ENCODE assay signal across 8 cellular contexts in the genomic region with DNA sequence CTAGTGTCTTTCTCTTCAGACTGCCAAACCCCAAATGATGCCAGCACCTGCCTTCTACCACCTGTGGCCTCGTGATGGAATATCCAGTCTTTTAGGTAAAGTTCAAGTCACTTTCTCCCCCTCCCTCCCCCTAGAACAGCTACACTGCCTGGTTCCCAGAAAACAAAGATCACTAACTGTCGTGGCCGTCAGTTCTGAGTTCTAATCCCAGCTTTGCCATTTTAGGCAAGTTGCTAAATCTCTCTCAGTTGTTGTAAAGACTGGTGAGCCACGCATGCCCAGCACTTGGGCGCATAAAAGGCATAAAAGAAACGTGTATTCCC. TPM values are rescaled to one million over a fixed set of nuclear protein-coding genes. Genes with fewer than 3 reads are reported as not detected.
DNase-seq lines count a peak whose midpoint lies in the region; ATAC-seq, FAIRE-seq and TF ChIP-seq lines count a peak whose summit lies in the region.

No MANE protein-coding gene starts in this region.

- H2BK5ac ChIP-seq in trophoblast cell (ENCODE audit: low read depth, low read length, poor library complexity): peak overlapping the region; percentile 94

- H3K4me1 ChIP-seq in ES-I3 (ENCODE audit: insufficient read depth, low read length) (peaks cover 24% of the 10 kb centered on the region), PC-9 (replicated peaks; ENCODE audit: insufficient read depth) (peaks cover 38% of the 10 kb centered on the region), endothelial cell of umbilical vein (ENCODE audit: control insufficient read depth, extremely low read depth, insufficient read depth, low read length) (peaks cover 31% of the 10 kb centered on the region), trophoblast cell (ENCODE audit: control insufficient read depth in 1 of 2, insufficient read depth in 2 of 2, low read length in 2 of 2) (peaks cover 22 to 24% of the 10 kb centered on the region in 2 experiments)

- no CpG with 5 or more reads among the region's 6 CpGs for WGBS in trophoblast cell (ENCODE audit: extremely low coverage, insufficient coverage, insufficient read length)

- H3K9me2 ChIP-seq in PC-9 (ENCODE audit: insufficient read depth): no peaks in the 10 kb centered on the region

- H3K9ac ChIP-seq in ES-I3 (ENCODE audit: low read depth, low read length): peak overlapping the region; percentile 20; the same call in 1 of the 2 replicates
- H3K9ac ChIP-seq in endothelial cell of umbilical vein (replicated peaks; ENCODE audit: extremely low read depth, insufficient read depth, low read length): peak overlapping the region; percentile 83
- H3K9ac ChIP-seq in trophoblast cell (ENCODE audit: low read length): no peak overlapping the region

- peak overlapping the region; percentile 30 for H3K18ac ChIP-seq in trophoblast cell (ENCODE audit: low read length)

- H3K4me3 ChIP-seq in PC-9 (peak overlapping the region; percentile 27; the same call in 1 of the 2 replicates), endothelial cell of umbilical vein (replicated peaks in 1 of 3; ENCODE audit: insufficient read depth in 1 of 3, low read depth in 1 of 3, low read length in 3 of 3) (no peak overlapping the region), trophoblast cell (ENCODE audit: low read depth, low read length) (no peak overlapping the region)

- peak overlapping the region; percentile 30 for H3K4ac ChIP-seq in trophoblast cell (ENCODE audit: low read depth, low read length)

- peaks cover 20% of the 10 kb centered on the region for H3K79me1 ChIP-seq in trophoblast cell (ENCODE audit: low read length)

- TF ChIP-seq CTCF in PC-9 (conservative IDR thresholded peaks at IDR 0.05) (no peak), endothelial cell of umbilical vein (IDR thresholded peaks at IDR 0.05; ENCODE audit: extremely low read depth in 1 of 2, insufficient read depth in 1 of 2, low read depth in 1 of 2, low read length in 2 of 2) (no peak)

- H3K27me3 ChIP-seq in PC-9 (ENCODE audit: insufficient read depth, low read depth) (no peaks in the 10 kb centered on the region), endothelial cell of umbilical vein (ENCODE audit: control insufficient read depth in 2 of 2, insufficient read depth in 2 of 2, low read length in 2 of 2) (no peaks in the 10 kb centered on the region), trophoblast cell (ENCODE audit: insufficient read depth, low read length) (no peaks in the 10 kb centered on the region)

- intact Hi-C loops in PC-9 (cut with micrococcal nuclease; ENCODE audit: unreplicated experiment) (loop anchor here (1.0 kb wide), 9 partner anchors 12 to 270 kb away; a partner anchor contains a TSS), endothelial cell of umbilical vein (cut with micrococcal nuclease) (loop anchor here (1.0 to 5.0 kb wide), 14 partner anchors 7 to 270 kb away; a partner anchor contains a TSS)

- ATAC-seq in HG03108 (IDR thresholded peaks at IDR 0.05; ENCODE audit: unreplicated experiment): no peak

- peak overlapping the region; percentile 83 for H3K4me2 ChIP-seq in PC-9
- H3K4me2 ChIP-seq in endothelial cell of umbilical vein (ENCODE audit: insufficient read depth, low read length): peak overlapping the region; percentile 35
- peak overlapping the region; percentile 55 for H3K4me2 ChIP-seq in trophoblast cell (ENCODE audit: low read length)

- H2BK12ac ChIP-seq in trophoblast cell (ENCODE audit: low read length): peak overlapping the region; percentile 31

- no peak for DNase-seq in PC-9
- DNase-seq in endothelial cell of umbilical vein (ENCODE audit: low read depth, low spot score): no peak
- DNase-seq in trophoblast cell: no peak
- DNase-seq in NOMO-1 treated with dmso at 0.1 percent for 144 hours (lab: John Stamatoyannopoulos, UW; ENCODE audit: unreplicated experiment): no peak
- no peak for DNase-seq in HCEC 1CT
- DNase-seq in nucleus accumbens (lab: John Stamatoyannopoulos, UW): no peak

- no peaks in the 10 kb centered on the region for H3K36me3 ChIP-seq in ES-I3 (ENCODE audit: insufficient read depth, low read length)
- 0 out of 2 replicates have a peak, but pooled peaks cover 5% of the 10 kb centered on the region for H3K36me3 ChIP-seq in PC-9 (ENCODE audit: low read depth)
- no peaks in the 10 kb centered on the region for H3K36me3 ChIP-seq in endothelial cell of umbilical vein (ENCODE audit: control insufficient read depth in 2 of 2, extremely low read depth in 1 of 2, insufficient read depth in 2 of 2, low read length in 2 of 2)
- H3K36me3 ChIP-seq in trophoblast cell (ENCODE audit: control insufficient read depth in 1 of 2, insufficient read depth in 2 of 2, low read length in 2 of 2): peaks cover 0 to 2% of the 10 kb centered on the region in 2 experiments

- H3K9me3 ChIP-seq in ES-I3 (ENCODE audit: control insufficient read depth, insufficient read depth, low read length) (no peaks in the 10 kb centered on the region), PC-9 (ENCODE audit: insufficient read depth, low read depth) (no peaks in the 10 kb centered on the region), endothelial cell of umbilical vein (replicated peaks; ENCODE audit: control insufficient read depth, insufficient read depth, low read length) (no peaks in the 10 kb centered on the region), trophoblast cell (ENCODE audit: insufficient read depth, low read depth, low read length) (no peaks in the 10 kb centered on the region)

- CTCF ChIA-PET in PC-9 (lab: Charles Lee): interaction anchor here (0.6 to 3.3 kb wide), 12 partner anchors 9 to 284 kb away, joined by 3 to 42 read pairs (median 6); a partner anchor contains a TSS
- CTCF ChIA-PET in endothelial cell of umbilical vein (lab: Charles Lee): interaction anchor here (0.7 to 9.3 kb wide), 28 partner anchors 11 to 272 kb away, joined by 3 to 201 read pairs (median 6); a partner anchor contains a TSS

- H2AK5ac ChIP-seq in trophoblast cell (ENCODE audit: low read length): peak overlapping the region; percentile 75

- H3K14ac ChIP-seq in trophoblast cell (ENCODE audit: low read length): peak overlapping the region; percentile 80

- no peak for FAIRE-seq in endothelial cell of umbilical vein (lab: Jason Lieb, UNC)

- H3K79me2 ChIP-seq in PC-9 (ENCODE audit: low read depth) (peaks cover 35% of the 10 kb centered on the region), endothelial cell of umbilical vein (ENCODE audit: control insufficient read depth, insufficient read depth, low read length) (peaks cover 31% of the 10 kb centered on the region), trophoblast cell (ENCODE audit: control insufficient read depth, insufficient read depth, low read length, poor library complexity) (peaks cover 8% of the 10 kb centered on the region)

- peak overlapping the region; percentile 22 for H4K12ac ChIP-seq in trophoblast cell (ENCODE audit: low read depth, low read length)

- peak overlapping the region; percentile 58 for H2AFZ ChIP-seq in PC-9
- H2AFZ ChIP-seq in endothelial cell of umbilical vein (ENCODE audit: low read depth, low read length): peak overlapping the region; percentile 16
- peak overlapping the region; percentile 11 for H2AFZ ChIP-seq in trophoblast cell (ENCODE audit: insufficient read depth, low read length, poor library complexity)

- TF ChIP-seq POLR2A in endothelial cell of umbilical vein (IDR thresholded peaks at IDR 0.05; ENCODE audit: low read depth, low read length): no peak

- peaks cover 10% of the 10 kb centered on the region for H3F3A ChIP-seq in PC-9 (ENCODE audit: insufficient read depth, low read depth)

- H4K8ac ChIP-seq in trophoblast cell (ENCODE audit: low read depth, low read length): peak overlapping the region; percentile 83

- no peaks in the 10 kb centered on the region for H3K9me1 ChIP-seq in endothelial cell of umbilical vein (replicated peaks; ENCODE audit: control insufficient read depth, extremely low read depth, insufficient read depth, low read length)

- dilution Hi-C loops in endothelial cell of umbilical vein (cut with MboI; ENCODE audit: extremely low pct_ligation_motif_present, low sequenced_read_pairs): no loop called here

- BruUV-seq in PC-9 (replicated peaks; lab: Mats Ljungman, UMichigan): TSS peak; percentile 26
- TSS peak; percentile 39 for BruUV-seq in endothelial cell of umbilical vein (replicated peaks; lab: Mats Ljungman, UMichigan)

- H4K20me1 ChIP-seq in PC-9 (ENCODE audit: insufficient read depth): no peaks in the 10 kb centered on the region; the same call in 1 of the 2 replicates
- no peaks in the 10 kb centered on the region for H4K20me1 ChIP-seq in endothelial cell of umbilical vein (replicated peaks; ENCODE audit: control insufficient read depth, extremely low read depth, insufficient read depth, low read length)

- POLR2A ChIA-PET in PC-9 (lab: Charles Lee; ENCODE audit: unreplicated experiment) (interaction anchor here (0.5 to 1.6 kb wide), 4 partner anchors 12 to 150 kb away, joined by 4 to 8 read pairs (median 6); no protein-coding TSS in a partner anchor), endothelial cell of umbilical vein (lab: Charles Lee) (interaction anchor here (0.6 to 3.8 kb wide), 7 partner anchors 10 to 280 kb away, joined by 3 to 19 read pairs (median 5); no protein-coding TSS in a partner anchor)

- peak overlapping the region; percentile 95 for H3K27ac ChIP-seq in PC-9
- peak overlapping the region; percentile 98 for H3K27ac ChIP-seq in endothelial cell of umbilical vein (ENCODE audit: insufficient read depth, low read depth, low read length)
- H3K27ac ChIP-seq in trophoblast cell (ENCODE audit: low read depth, low read length): peak overlapping the region; percentile 95

- peak overlapping the region; percentile 71 for H2BK120ac ChIP-seq in trophoblast cell (ENCODE audit: insufficient read depth, low read length, poor library complexity)

- peak overlapping the region; percentile 94 for H4K91ac ChIP-seq in trophoblast cell (ENCODE audit: low read depth, low read length)

- no peak overlapping the region for H3K23ac ChIP-seq in trophoblast cell (ENCODE audit: low read length)

RNA-seq across cellular contexts. Expression of a gene that starts 0.6 kb away (rescaled TPM):
- total RNA-seq in PC-9 (2021) (112 and 116 TPM in 2 replicates), endothelial cell of umbilical vein (87.7 and 93.4 TPM in 2 replicates)
- 89.3 and 125 TPM in 2 replicates for polyA plus RNA-seq in endothelial cell of umbilical vein
- 108 and 132 TPM in 2 replicates for polyA plus RNA-seq in endothelial cell of umbilical vein (2011; cell fraction: cytosol; rRNA removed)
- 63.6 and 73.8 TPM in 2 replicates for polyA plus RNA-seq in endothelial cell of umbilical vein (2011; cell fraction: nucleus; rRNA removed)
- polyA plus RNA-seq in endothelial cell of umbilical vein (2012): 92.2 and 107 TPM in 2 replicates
- 39.8 and 43.5 TPM in 2 replicates for polyA minus RNA-seq in endothelial cell of umbilical vein
- polyA minus RNA-seq in endothelial cell of umbilical vein (2011; cell fraction: cytosol; rRNA and poly(A)+ RNA removed): 44.3 TPM
- 13.5 and 18.9 TPM in 2 replicates for polyA minus RNA-seq in endothelial cell of umbilical vein (2011; cell fraction: nucleus; rRNA and poly(A)+ RNA removed)
- 62.9 and 66.9 TPM in 2 replicates for polyA plus RNA-seq in trophoblast cell (2013)

RNA-seq across cellular contexts. Expression of a gene that starts 6.0 kb away (rescaled TPM):
- total RNA-seq in PC-9 (2021): 150 and 173 TPM in 2 replicates
- 193 and 199 TPM in 2 replicates for total RNA-seq in endothelial cell of umbilical vein
- polyA plus RNA-seq in endothelial cell of umbilical vein: 69.7 and 72.8 TPM in 2 replicates
- polyA plus RNA-seq in endothelial cell of umbilical vein (2011; cell fraction: cytosol; rRNA removed): 83.1 and 87.7 TPM in 2 replicates
- polyA plus RNA-seq in endothelial cell of umbilical vein (2011; cell fraction: nucleus; rRNA removed): 96.6 and 103 TPM in 2 replicates
- polyA plus RNA-seq in endothelial cell of umbilical vein (2012): 92.9 and 99.3 TPM in 2 replicates
- 30.7 and 35.9 TPM in 2 replicates for polyA minus RNA-seq in endothelial cell of umbilical vein
- 29.4 TPM for polyA minus RNA-seq in endothelial cell of umbilical vein (2011; cell fraction: cytosol; rRNA and poly(A)+ RNA removed)
- polyA minus RNA-seq in endothelial cell of umbilical vein (2011; cell fraction: nucleus; rRNA and poly(A)+ RNA removed): 23.7 and 46.5 TPM in 2 replicates
- polyA plus RNA-seq in trophoblast cell (2013): 96.6 and 97.6 TPM in 2 replicates

RNA-seq across cellular contexts. Expression of a gene that starts 24.9 kb away (rescaled TPM):
- total RNA-seq in PC-9 (2021) (0.20 and 0.28 TPM in 2 replicates), endothelial cell of umbilical vein (0.78 and 1.3 TPM in 2 replicates)
- polyA plus RNA-seq in endothelial cell of umbilical vein: 1.2 and 1.6 TPM in 2 replicates
- 0.83 and 0.97 TPM in 2 replicates for polyA plus RNA-seq in endothelial cell of umbilical vein (2011; cell fraction: cytosol; rRNA removed)
- 0.75 and 0.77 TPM in 2 replicates for polyA plus RNA-seq in endothelial cell of umbilical vein (2011; cell fraction: nucleus; rRNA removed)
- polyA plus RNA-seq in endothelial cell of umbilical vein (2012): 1.4 and 2.9 TPM in 2 replicates
- polyA minus RNA-seq in endothelial cell of umbilical vein: 0.73 and 1.1 TPM in 2 replicates
- polyA minus RNA-seq in endothelial cell of umbilical vein (2011; cell fraction: cytosol; rRNA and poly(A)+ RNA removed): not detected
- polyA minus RNA-seq in endothelial cell of umbilical vein (2011; cell fraction: nucleus; rRNA and poly(A)+ RNA removed): 0.19 TPM in 2 replicates
- polyA plus RNA-seq in trophoblast cell (2013): 0.25 and 0.27 TPM in 2 replicates
